Comparison of ENCODE assay signal across 8 cellular contexts in the genomic region with DNA sequence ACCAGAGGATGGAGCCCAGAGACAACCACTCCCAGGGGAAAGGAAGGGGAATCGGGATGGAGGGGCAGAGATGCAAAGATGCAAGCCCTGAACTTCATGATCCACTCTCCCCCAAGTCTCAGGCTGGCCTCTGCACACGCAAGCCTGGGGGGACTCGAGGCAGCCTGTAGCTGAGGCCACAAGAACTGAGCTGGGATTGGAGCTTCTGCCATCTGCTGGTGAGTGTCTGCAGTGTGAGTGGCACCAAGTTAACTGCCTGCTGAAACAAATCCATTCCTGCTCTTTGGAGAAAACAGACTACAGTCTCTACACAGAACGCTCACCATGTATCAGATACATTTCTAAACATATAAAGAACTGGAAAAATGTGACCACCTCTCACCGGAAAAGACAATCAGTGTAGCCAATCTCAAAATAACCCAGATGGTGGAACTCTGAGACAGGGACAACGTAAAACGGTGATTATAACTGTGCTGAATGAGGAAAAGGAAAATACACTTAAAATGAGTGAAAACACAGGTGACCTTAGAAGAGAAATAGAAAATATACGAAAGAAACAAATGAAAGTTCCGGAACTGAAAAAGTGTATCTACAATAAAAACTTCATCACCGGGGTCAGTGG.
DNase-seq lines count a peak whose midpoint lies in the region; ATAC-seq, FAIRE-seq and TF ChIP-seq lines count a peak whose summit lies in the region.

No MANE protein-coding gene starts in this region.

- no peak for ATAC-seq in GM21825 (IDR thresholded peaks at IDR 0.05; ENCODE audit: unreplicated experiment)

- TF ChIP-seq CTCF in WI38 (IDR thresholded peaks at IDR 0.05; ENCODE audit: low read depth, low read length): peak; percentile 83

- H3K4me3 ChIP-seq in WI38 (ENCODE audit: low read depth, low read length): no peak overlapping the region

- FAIRE-seq in urothelium cell line (lab: Jason Lieb, UNC): no peak

- DNase-seq in NCI-H526 (lab: John Stamatoyannopoulos, UW): peak; percentile 2 to 42
- no peak for DNase-seq in NCI-H526 treated with DMSO at 0.1 percent for 48 hours (lab: John Stamatoyannopoulos, UW)
- peak; percentile 50 for DNase-seq in MV-4-11 (lab: John Stamatoyannopoulos, UW)
- DNase-seq in effector CD4-positive, alpha-beta T cell: peak; percentile 54
- DNase-seq in medulla oblongata (ENCODE audit: extremely low spot score): peak; percentile 67
- DNase-seq in urothelium cell line (ENCODE audit: low spot score): peak; percentile 58
